13 cellular contexts compared by ENCODE assay signal in genomic region chr19:623974-624373, GRCh38. TPM values are rescaled to one million over a fixed set of nuclear protein-coding genes. Genes with fewer than 3 reads are reported as not detected.
DNase-seq lines count a peak whose midpoint lies in the region; ATAC-seq and TF ChIP-seq lines count a peak whose summit lies in the region.
"Had no signal": no experiment of that assay in that cellular context is flagged by ENCODE, and none has a peak within 500 bp of the region (broad histone marks: within the 10 kb centered on the region; RNA-seq: fewer than 3 reads in every experiment).

No MANE protein-coding gene starts in this region.

- H2BK5ac ChIP-seq in neuronal stem cell (ENCODE audit: low read length) = peak overlapping the region; percentile 13

- WGBS in neuronal stem cell (ENCODE audit: extremely low coverage in 2 of 2, insufficient read length in 2 of 2, insufficient replicate concordance in 1 of 2), 2 donors = no CpG with 5 or more reads among the region's 24 CpGs

- ATAC-seq in Panc1 = peak; percentile 79
- ATAC-seq: natural killer cell treated with Interleukin-12 subunit alpha and Interleukin-12 subunit beta and Interleukin-15 and Interleukin-18, amount 100 ng/mL, for 72 hours had no signal

- no peak overlapping the region for H2AFZ ChIP-seq in neuronal stem cell (ENCODE audit: low read length)

- H3K27me3 ChIP-seq in Panc1 (ENCODE audit: control insufficient read depth, insufficient read depth, low read length) (no peaks in the 10 kb centered on the region), neuronal stem cell (ENCODE audit: control insufficient read depth in 3 of 3, insufficient read depth in 3 of 3, low read depth in 1 of 3, low read length in 3 of 3) (no peaks in the 10 kb centered on the region)
- H3K27me3 ChIP-seq: ascending aorta had no signal

- no peak overlapping the region for H3K14ac ChIP-seq in neuronal stem cell (ENCODE audit: low read length)

- no peak overlapping the region for H2BK120ac ChIP-seq in neuronal stem cell (ENCODE audit: low read depth, low read length)

- H3K23ac ChIP-seq in neuronal stem cell (ENCODE audit: low read depth, low read length, poor library complexity) = no peak overlapping the region

- no peak overlapping the region for H3K18ac ChIP-seq in neuronal stem cell (ENCODE audit: low read length)

- H3K4me3 ChIP-seq in Panc1 (ENCODE audit: low read depth in 2 of 2, low read length in 2 of 2) (no peak overlapping the region), neuronal stem cell (ENCODE audit: low read length in 2 of 2) (no peak overlapping the region)
- H3K4me3 ChIP-seq: ascending aorta had no signal

- CTCF ChIA-PET in Panc1 (lab: Charles Lee) = no interaction called here

- H3K36me3 ChIP-seq in Panc1 (ENCODE audit: control insufficient read depth, insufficient read depth, low read length) (0 out of 2 replicates have a peak, but pooled peaks cover 1% of the 10 kb centered on the region), neuronal stem cell (replicated peaks in 1 of 2; ENCODE audit: control insufficient read depth in 2 of 2, insufficient read depth in 2 of 2, low read length in 2 of 2) (peaks cover 23 to 66% of the 10 kb centered on the region in 2 donors)

- BruUV-seq in Panc1 (replicated peaks; lab: Mats Ljungman, UMichigan) = no TSS peak

- H2AK5ac ChIP-seq in neuronal stem cell (ENCODE audit: low read depth, low read length) = no peak overlapping the region

- TF ChIP-seq CTCF in Panc1 (IDR thresholded peaks at IDR 0.05) = no peak

- peak overlapping the region; percentile 38 for H3K9ac ChIP-seq in neuronal stem cell (ENCODE audit: low read depth, low read length, poor library complexity)
- H3K9ac ChIP-seq: KMS-11 had no signal

- H3K79me1 ChIP-seq in neuronal stem cell (ENCODE audit: low read depth, low read length) = peaks cover 5% of the 10 kb centered on the region

- POLR2A ChIA-PET in Panc1 (lab: Charles Lee) = no interaction called here

- H3K4me1 ChIP-seq in Panc1 (ENCODE audit: control insufficient read depth, insufficient read depth, low read length) = no peaks in the 10 kb centered on the region; the same call in 1 of the 2 replicates
- peaks cover 0 to 12% of the 10 kb centered on the region in 2 donors for H3K4me1 ChIP-seq in neuronal stem cell (ENCODE audit: control insufficient read depth in 2 of 2, insufficient read depth in 1 of 2, low read depth in 1 of 2, low read length in 2 of 2)
- H3K4me1 ChIP-seq: ascending aorta had no signal

- no peak overlapping the region for H3K4me2 ChIP-seq in neuronal stem cell (ENCODE audit: insufficient read depth, low read length, poor library complexity, severe bottlenecking)
- H3K4me2 ChIP-seq: KMS-11 had no signal

- DNase-seq in Caki2 (ENCODE audit: low read depth) = peak; percentile 77
- no peak for DNase-seq in Panc1 (ENCODE audit: low read depth, low spot score)
- DNase-seq in dermis blood vessel endothelial cell = peak; percentile 59
- DNase-seq in neuronal stem cell (ENCODE audit: low spot score) = no peak
- DNase-seq in cerebellar cortex (ENCODE audit: low spot score) = no peak
- DNase-seq in NOMO-1 (lab: John Stamatoyannopoulos, UW; ENCODE audit: unreplicated experiment in 2 of 2) = no peak
- no peak for DNase-seq in GDM1 (lab: John Stamatoyannopoulos, UW)
- no peak for DNase-seq in activated CD4-positive, alpha-beta T cell treated with anti-CD3 and anti-CD28 coated beads, Interleukin-2, amount 50 U/mL, for 4 hours
- DNase-seq: GOT3, RPMI8226 had no signal

- in situ Hi-C loops in Caki2 (cut with HindIII; ENCODE audit: low pct_unique_long_range_greater_than_20kb, low sequenced_read_pairs) (no loop called here), Panc1 (cut with HindIII; ENCODE audit: low pct_unique_long_range_greater_than_20kb, low sequenced_read_pairs) (no loop called here)

- no peak overlapping the region for H3K27ac ChIP-seq in Panc1 (ENCODE audit: low read length)
- no peak overlapping the region for H3K27ac ChIP-seq in neuronal stem cell (replicated peaks; ENCODE audit: low read length)
- H3K27ac ChIP-seq: ascending aorta, KMS-11 had no signal

- H4K91ac ChIP-seq in neuronal stem cell (ENCODE audit: low read depth, low read length, poor library complexity) = no peak overlapping the region

- H3K9me3 ChIP-seq in Panc1 (ENCODE audit: control insufficient read depth, insufficient read depth, low read depth, low read length) = no peaks in the 10 kb centered on the region
- no peaks in the 10 kb centered on the region for H3K9me3 ChIP-seq in neuronal stem cell (replicated peaks in 1 of 2; ENCODE audit: control insufficient read depth in 2 of 2, insufficient read depth in 1 of 2, low read depth in 1 of 2, low read length in 2 of 2)
- H3K9me3 ChIP-seq: ascending aorta had no signal

- H4K8ac ChIP-seq in neuronal stem cell (ENCODE audit: low read depth, low read length) = no peak overlapping the region

- intact Hi-C loops in Panc1 (cut with micrococcal nuclease; ENCODE audit: unreplicated experiment) = no loop called here

- no peak overlapping the region for H3K4ac ChIP-seq in neuronal stem cell (ENCODE audit: low read length)

- H2BK15ac ChIP-seq in neuronal stem cell (ENCODE audit: low read length) = no peak overlapping the region

- no peak overlapping the region for H2BK12ac ChIP-seq in neuronal stem cell (ENCODE audit: low read length)

RNA-seq across cellular contexts. Expression of gene POLRMT, which starts 9.4 kb away (rescaled TPM):
- 30.4 and 40.5 TPM in 2 replicates for total RNA-seq in Caki2 (2014; rRNA removed; shearing (Covaris generic); ENCODE audit: low replicate concordance)
- total RNA-seq in Panc1 (2021; ENCODE audit: unreplicated experiment) (56.0 TPM), dermis blood vessel endothelial cell (29.1 and 37.6 TPM in 2 replicates)
- polyA plus RNA-seq in Panc1 (2012; ENCODE audit: insufficient read length) = 68.0 TPM
- polyA plus RNA-seq in neuronal stem cell (2013, experiment 1 of 2) = 50.0 TPM
- polyA plus RNA-seq in neuronal stem cell (2013, experiment 2 of 2) = 45.6 TPM

RNA-seq across cellular contexts. Expression of gene FGF22, which starts 15.7 kb away (rescaled TPM):
- not detected in 2 replicates for total RNA-seq in Caki2 (2014; rRNA removed; shearing (Covaris generic); ENCODE audit: low replicate concordance)
- total RNA-seq in Panc1 (2021; ENCODE audit: unreplicated experiment) = 0.72 TPM
- 0.48 TPM for polyA plus RNA-seq in Panc1 (2012; ENCODE audit: insufficient read length)
- not detected in 2 replicates for total RNA-seq in dermis blood vessel endothelial cell
- 0.78 TPM for polyA plus RNA-seq in neuronal stem cell (2013, experiment 1 of 2)
- 0.66 TPM for polyA plus RNA-seq in neuronal stem cell (2013, experiment 2 of 2)
- total RNA-seq: ascending aorta; natural killer cell treated with Interleukin-12 subunit alpha and Interleukin-12 subunit beta and Interleukin-15 and Interleukin-18, amount 100 ng/mL, for 72 hours had no signal

RNA-seq across cellular contexts. Expression of gene HCN2, which starts 34.3 kb away (rescaled TPM):
- total RNA-seq in Caki2 (2014; rRNA removed; shearing (Covaris generic); ENCODE audit: low replicate concordance) = 2.1 and 3.2 TPM in 2 replicates
- total RNA-seq in Panc1 (2021; ENCODE audit: unreplicated experiment) (15.1 TPM), dermis blood vessel endothelial cell (0.34 and 0.70 TPM in 2 replicates)
- 22.3 TPM for polyA plus RNA-seq in Panc1 (2012; ENCODE audit: insufficient read length)
- polyA plus RNA-seq in neuronal stem cell (2013, experiment 1 of 2) = 0.10 TPM
- 0.10 TPM for polyA plus RNA-seq in neuronal stem cell (2013, experiment 2 of 2)
- total RNA-seq: ascending aorta had no signal

RNA-seq across cellular contexts. Expression of gene RNF126, which starts 39.0 kb away (rescaled TPM):
- 21.3 and 30.9 TPM in 2 replicates for total RNA-seq in Caki2 (2014; rRNA removed; shearing (Covaris generic); ENCODE audit: low replicate concordance)
- total RNA-seq in Panc1 (2021; ENCODE audit: unreplicated experiment) = 61.2 TPM
- 80.4 TPM for polyA plus RNA-seq in Panc1 (2012; ENCODE audit: insufficient read length)
- 25.0 and 38.8 TPM in 2 replicates for total RNA-seq in dermis blood vessel endothelial cell
- 59.4 TPM for polyA plus RNA-seq in neuronal stem cell (2013, experiment 1 of 2)
- 57.6 TPM for polyA plus RNA-seq in neuronal stem cell (2013, experiment 2 of 2)

RNA-seq across cellular contexts. Expression of gene BSG, which starts 51.6 kb away (rescaled TPM):
- 255 and 330 TPM in 2 replicates for total RNA-seq in Caki2 (2014; rRNA removed; shearing (Covaris generic); ENCODE audit: low replicate concordance)
- 653 TPM for total RNA-seq in Panc1 (2021; ENCODE audit: unreplicated experiment)
- polyA plus RNA-seq in Panc1 (2012; ENCODE audit: insufficient read length) = 956 TPM
- 356 and 480 TPM in 2 replicates for total RNA-seq in dermis blood vessel endothelial cell
- 596 TPM for polyA plus RNA-seq in neuronal stem cell (2013, experiment 1 of 2)
- 585 TPM for polyA plus RNA-seq in neuronal stem cell (2013, experiment 2 of 2)

Comparison
In these comparisons a context has a peak if more than half of its experiments do, and no peak if none do; other contexts are left out.
1. DNase-seq: peak in Caki2 (single experiment) and dermis blood vessel endothelial cell (single experiment); none in Panc1 (single experiment), neuronal stem cell (single experiment), cerebellar cortex (single experiment), NOMO-1 (0 of 2), GDM1 (single experiment) and activated CD4-positive, alpha-beta T cell treated with anti-CD3 and anti-CD28 coated beads, Interleukin-2, amount 50 U/mL, for 4 hours (0 of 2).